Comparison of ENCODE assay signal across 26 cellular contexts in the genomic region with DNA sequence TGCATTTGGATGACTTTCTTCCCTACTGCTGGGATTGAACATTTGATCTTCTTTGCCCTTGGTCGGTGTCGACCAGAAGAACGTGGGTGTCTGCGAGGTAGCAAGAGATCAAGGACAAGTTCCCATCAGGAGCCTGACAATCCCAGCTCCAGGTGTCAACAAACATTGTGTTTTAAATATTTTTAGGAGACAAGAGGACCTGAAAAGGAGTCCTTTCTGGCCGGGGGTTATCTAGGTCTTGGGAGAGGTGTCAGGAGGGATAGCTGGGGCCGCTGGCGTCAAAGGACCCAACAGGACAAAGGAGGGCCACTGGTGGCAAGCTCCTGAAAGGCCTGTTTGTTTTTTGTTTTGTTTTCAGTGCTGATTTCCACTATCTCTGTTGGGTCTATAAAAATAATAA.
"Had no signal": no experiment of that assay in that cellular context is flagged by ENCODE, and none has a peak within 500 bp of the region (broad histone marks: within the 10 kb centered on the region; RNA-seq: fewer than 3 reads in every experiment).

No MANE protein-coding gene starts in this region.

- H3K4me1 Mint-ChIP-seq: stimulated activated effector memory CD8-positive, alpha-beta T cell treated with anti-CD3 and anti-CD28 coated beads, Interleukin-12 subunit alpha, Interleukin-12 subunit beta, amount 100 ng/mL, for 72 hours; stimulated activated naive B cell treated with anti-CD40 and anti-IgM and Interleukin-4, amounts not matched to agents 10 μg/mL and 1 μg/mL and 100 μg/mL, for 72 hours had no signal

- H3K4me3 Mint-ChIP-seq: natural killer cell treated with Interleukin-12 subunit alpha and Interleukin-12 subunit beta and Interleukin-15 and Interleukin-18, amount 100 ng/mL, for 72 hours; nephron progenitor cell; neural crest cell; stimulated activated effector memory CD8-positive, alpha-beta T cell treated with anti-CD3 and anti-CD28 coated beads, Interleukin-12 subunit alpha, Interleukin-12 subunit beta, amount 100 ng/mL, for 72 hours; stimulated activated naive B cell treated with anti-CD40 and anti-IgM and Interleukin-4, amounts not matched to agents 10 μg/mL and 1 μg/mL and 100 μg/mL, for 72 hours; stimulated activated naive CD8-positive, alpha-beta T cell treated with anti-CD3 and anti-CD28 coated beads, Interleukin-15, Interleukin-2, amounts not matched to agents 100 ng/mL and 50 ng/mL, for 24 hours had no signal

- H3K4me3 ChIP-seq: pancreas, psoas muscle, right lobe of liver, sigmoid colon, stomach, thoracic aorta, thyroid gland, tibial nerve, upper lobe of left lung, vagina had no signal

- H3K36me3 ChIP-seq: neutrophil, pancreas, right lobe of liver, sigmoid colon, stomach, thoracic aorta, thyroid gland, tibial nerve, upper lobe of left lung, vagina had no signal

- H3K27ac ChIP-seq: neutrophil, pancreas, psoas muscle, right lobe of liver, sigmoid colon, stomach, thoracic aorta, thyroid gland, tibial nerve, upper lobe of left lung, vagina had no signal

- H3K9me3 ChIP-seq: neutrophil, pancreas, psoas muscle, right lobe of liver, sigmoid colon, thoracic aorta, thyroid gland, vagina had no signal

- H3K27me3 Mint-ChIP-seq: natural killer cell treated with Interleukin-12 subunit alpha and Interleukin-12 subunit beta and Interleukin-15 and Interleukin-18, amount 100 ng/mL, for 72 hours; stimulated activated naive CD8-positive, alpha-beta T cell treated with anti-CD3 and anti-CD28 coated beads, Interleukin-15, Interleukin-2, amounts not matched to agents 100 ng/mL and 50 ng/mL, for 24 hours had no signal

- H3K27ac Mint-ChIP-seq: natural killer cell treated with Interleukin-12 subunit alpha and Interleukin-12 subunit beta and Interleukin-15 and Interleukin-18, amount 100 ng/mL, for 72 hours; nephron progenitor cell; stimulated activated effector memory CD8-positive, alpha-beta T cell treated with anti-CD3 and anti-CD28 coated beads, Interleukin-12 subunit alpha, Interleukin-12 subunit beta, amount 100 ng/mL, for 72 hours; stimulated activated naive B cell treated with anti-CD40 and anti-IgM and Interleukin-4, amounts not matched to agents 10 μg/mL and 1 μg/mL and 100 μg/mL, for 72 hours; stimulated activated naive CD8-positive, alpha-beta T cell treated with anti-CD3 and anti-CD28 coated beads, Interleukin-15, Interleukin-2, amounts not matched to agents 100 ng/mL and 50 ng/mL, for 24 hours had no signal

- H3K36me3 Mint-ChIP-seq: natural killer cell treated with Interleukin-12 subunit alpha and Interleukin-12 subunit beta and Interleukin-15 and Interleukin-18, amount 100 ng/mL, for 72 hours; stimulated activated effector memory CD8-positive, alpha-beta T cell treated with anti-CD3 and anti-CD28 coated beads, Interleukin-12 subunit alpha, Interleukin-12 subunit beta, amount 100 ng/mL, for 72 hours; stimulated activated naive B cell treated with anti-CD40 and anti-IgM and Interleukin-4, amounts not matched to agents 10 μg/mL and 1 μg/mL and 100 μg/mL, for 72 hours had no signal

- ATAC-seq: natural killer cell treated with Interleukin-12 subunit alpha and Interleukin-12 subunit beta and Interleukin-15 and Interleukin-18, amount 100 ng/mL, for 72 hours; pancreas; psoas muscle; right cardiac atrium; right lobe of liver; stimulated activated effector memory CD8-positive, alpha-beta T cell treated with anti-CD3 and anti-CD28 coated beads, Interleukin-12 subunit alpha, Interleukin-12 subunit beta, amount 100 ng/mL, for 72 hours; stimulated activated naive B cell treated with anti-CD40 and anti-IgM and Interleukin-4, amounts not matched to agents 10 μg/mL and 1 μg/mL and 100 μg/mL, for 72 hours had no signal

- H3K4me1 ChIP-seq: pancreas, psoas muscle, right lobe of liver, sigmoid colon, stomach, thyroid gland, tibial nerve, upper lobe of left lung, vagina had no signal

- DNase-seq: nephron progenitor cell; nucleus accumbens; pancreas; psoas muscle; right cardiac atrium; right lobe of liver; sigmoid colon; small intestine; stimulated activated CD4-positive, alpha-beta T cell treated with anti-CD3 and anti-CD28 coated beads, Interleukin-15, amount 100 ng/mL, for 24 hours; stimulated activated CD4-positive, alpha-beta T cell treated with anti-CD3 and anti-CD28 coated beads, Interleukin-2, amount 100 ng/mL, for 24 hours; stimulated activated CD4-positive, alpha-beta T cell treated with anti-CD3 and anti-CD28 coated beads, Interleukin-2, amount 100 ng/mL, for 48 hours; stimulated activated CD4-positive, alpha-beta T cell treated with anti-CD3 and anti-CD28 coated beads, Interleukin-4, amount 100 ng/mL, for 24 hours; stimulated activated naive B cell treated with anti-CD40 and anti-IgM and Interleukin-4, amounts not matched to agents 10 μg/mL and 1 μg/mL and 100 μg/mL, for 72 hours; stimulated activated naive CD4-positive, alpha-beta T cell treated with Interleukin-2 at 50 U/mL for 16 hours; stomach; thyroid gland; trophoblast cell; upper lobe of left lung had no signal

- H3K27me3 ChIP-seq: neutrophil, pancreas, right lobe of liver, sigmoid colon, stomach, thyroid gland, tibial nerve, upper lobe of left lung, vagina had no signal
